37 cellular contexts compared by ENCODE assay signal in genomic region chr6:109874621-109875020, GRCh38.
"Had no signal": no experiment of that assay in that cellular context is flagged by ENCODE, and none has a peak within 500 bp of the region (broad histone marks: within the 10 kb centered on the region; RNA-seq: fewer than 3 reads in every experiment).

No MANE protein-coding gene starts in this region.

- H3K36me3 Mint-ChIP-seq: activated CD8-positive, alpha-beta memory T cell treated with anti-CD3 and anti-CD28 coated beads, Interleukin-2, amount 10 ng/mL, durations not matched to agents 7 days and 5 days; activated naive CD4-positive, alpha-beta T cell treated with anti-CD3 and anti-CD28 coated beads, Interleukin-2, amount 10 ng/mL, durations not matched to agents 7 days and 5 days; activated naive CD4-positive, alpha-beta T cell treated with anti-CD3 and anti-CD28 coated beads, Interleukin-2, amount 50 U/mL, for 24 hours; activated naive CD8-positive, alpha-beta T cell; activated naive CD8-positive, alpha-beta T cell treated with anti-CD3 and anti-CD28 coated beads, Interleukin-2, amount 10 ng/mL, durations not matched to agents 7 days and 5 days; brain had no signal

- DNase-seq: activated CD4-positive, alpha-beta memory T cell treated with anti-CD3 and anti-CD28 coated beads, Interleukin-2, amount 10 ng/mL, durations not matched to agents 7 days and 5 days; activated CD4-positive, alpha-beta T cell treated with anti-CD3 and anti-CD28 coated beads for 1 hour; activated CD4-positive, alpha-beta T cell treated with anti-CD3 and anti-CD28 coated beads for 36 hours; activated CD4-positive, alpha-beta T cell treated with anti-CD3 and anti-CD28 coated beads for 48 hours; activated CD4-positive, alpha-beta T cell treated with anti-CD3 and anti-CD28 coated beads, Interleukin-2, amount 10 ng/mL, durations not matched to agents 7 days and 5 days; activated CD4-positive, alpha-beta T cell treated with anti-CD3 and anti-CD28 coated beads, Interleukin-2, amount 50 U/mL, for 48 hours; activated CD4-positive, CD25-positive, alpha-beta regulatory T cell; activated CD8-positive, alpha-beta memory T cell treated with anti-CD3 and anti-CD28 coated beads for 24 hours; activated CD8-positive, alpha-beta memory T cell treated with anti-CD3 and anti-CD28 coated beads, Interleukin-2, amount 10 ng/mL, durations not matched to agents 7 days and 5 days; activated CD8-positive, alpha-beta memory T cell treated with anti-CD3 and anti-CD28 coated beads, Interleukin-2, amount 50 U/mL, for 48 hours; activated CD8-positive, alpha-beta T cell treated with anti-CD3 and anti-CD28 coated beads, Interleukin-2, amount 10 ng/mL, durations not matched to agents 7 days and 5 days; activated effector memory CD4-positive, alpha-beta T cell treated with Interleukin-2 at 50 U/mL for 16 hours; activated gamma-delta T cell; activated naive CD4-positive, alpha-beta T cell treated with anti-CD3 and anti-CD28 coated beads, Interleukin-2, amount 10 ng/mL, durations not matched to agents 7 days and 5 days; activated naive CD4-positive, alpha-beta T cell treated with Interleukin-2 at 50 U/mL for 16 hours; activated naive CD8-positive, alpha-beta T cell treated with anti-CD3 and anti-CD28 coated beads, Interleukin-2, amount 10 ng/mL, durations not matched to agents 7 days and 5 days; activated naive CD8-positive, alpha-beta T cell treated with anti-CD3 and anti-CD28 coated beads, Interleukin-2, amount 50 U/mL, for 24 hours; activated T-cell treated with anti-CD3 and anti-CD28 coated beads, Interleukin-2, amount 50 U/mL, for 24 hours; activated T-cell treated with anti-CD3 and anti-CD28 coated beads, Interleukin-2, amount 50 U/mL, for 48 hours; amygdala; anterior cingulate cortex; central memory CD4-positive, alpha-beta T cell; T-helper 1 cell; T-helper 2 cell; T-helper 9 cell; WERI-Rb-1 had no signal

- ATAC-seq: activated CD4-positive, alpha-beta T cell treated with anti-CD3 and anti-CD28 coated beads for 36 hours; activated CD4-positive, CD25-positive, alpha-beta regulatory T cell treated with anti-CD3 and anti-CD28 coated beads, Interleukin-2, amount 50 U/mL, for 24 hours; activated CD8-positive, alpha-beta memory T cell treated with anti-CD3 and anti-CD28 coated beads, Interleukin-2, amount 10 ng/mL, durations not matched to agents 7 days and 5 days; activated CD8-positive, alpha-beta T cell treated with anti-CD3 and anti-CD28 coated beads, Interleukin-2, amount 10 ng/mL, durations not matched to agents 7 days and 5 days; activated naive CD8-positive, alpha-beta T cell treated with anti-CD3 and anti-CD28 coated beads, Interleukin-2, amount 50 U/mL, for 24 hours; WTC11 had no signal

- H3K4me3 Mint-ChIP-seq: activated CD4-positive, alpha-beta memory T cell treated with anti-CD3 and anti-CD28 coated beads, Interleukin-2, amount 10 ng/mL, durations not matched to agents 7 days and 5 days; activated CD4-positive, alpha-beta T cell treated with anti-CD3 and anti-CD28 coated beads for 36 hours; activated CD4-positive, alpha-beta T cell treated with anti-CD3 and anti-CD28 coated beads, Interleukin-2, amount 10 ng/mL, durations not matched to agents 7 days and 5 days; activated CD8-positive, alpha-beta memory T cell treated with anti-CD3 and anti-CD28 coated beads, Interleukin-2, amount 10 ng/mL, durations not matched to agents 7 days and 5 days; activated CD8-positive, alpha-beta T cell treated with anti-CD3 and anti-CD28 coated beads, Interleukin-2, amount 10 ng/mL, durations not matched to agents 7 days and 5 days; activated naive CD4-positive, alpha-beta T cell treated with anti-CD3 and anti-CD28 coated beads, Interleukin-2, amount 10 ng/mL, durations not matched to agents 7 days and 5 days; activated naive CD4-positive, alpha-beta T cell treated with anti-CD3 and anti-CD28 coated beads, Interleukin-2, amount 50 U/mL, for 24 hours; activated naive CD8-positive, alpha-beta T cell; activated naive CD8-positive, alpha-beta T cell treated with anti-CD3 and anti-CD28 coated beads, Interleukin-2, amount 10 ng/mL, durations not matched to agents 7 days and 5 days; activated naive CD8-positive, alpha-beta T cell treated with anti-CD3 and anti-CD28 coated beads, Interleukin-2, amount 50 U/mL, for 24 hours; activated T-cell treated with anti-CD3 and anti-CD28 coated beads, Interleukin-2, amount 50 U/mL, for 24 hours; brain; T-helper 1 cell treated with Interleukin-12 subunit alpha and Interleukin-12 subunit beta and Interleukin-4 antibody, amounts not matched to agents 30 μg/mL and 1 μg/mL, for 36 hours; T-helper 2 cell treated with Interferon-gamma antibody and Interleukin-4, amounts not matched to agents 5 μg/mL and 100 μg/mL, for 36 hours; WTC11 had no signal

- H3K27ac ChIP-seq: ascending aorta, cardiac muscle cell, WERI-Rb-1 had no signal

- H3K9me3 Mint-ChIP-seq: activated CD4-positive, alpha-beta memory T cell treated with anti-CD3 and anti-CD28 coated beads, Interleukin-2, amount 10 ng/mL, durations not matched to agents 7 days and 5 days; activated CD4-positive, alpha-beta T cell treated with anti-CD3 and anti-CD28 coated beads, Interleukin-2, amount 10 ng/mL, durations not matched to agents 7 days and 5 days; activated naive CD4-positive, alpha-beta T cell treated with anti-CD3 and anti-CD28 coated beads, Interleukin-2, amount 10 ng/mL, durations not matched to agents 7 days and 5 days; activated naive CD4-positive, alpha-beta T cell treated with anti-CD3 and anti-CD28 coated beads, Interleukin-2, amount 50 U/mL, for 24 hours; activated naive CD8-positive, alpha-beta T cell treated with anti-CD3 and anti-CD28 coated beads, Interleukin-2, amount 10 ng/mL, durations not matched to agents 7 days and 5 days; activated naive CD8-positive, alpha-beta T cell treated with anti-CD3 and anti-CD28 coated beads, Interleukin-2, amount 50 U/mL, for 24 hours; activated T-cell treated with anti-CD3 and anti-CD28 coated beads, Interleukin-2, amount 50 U/mL, for 24 hours; activated T-helper 2 cell treated with anti-CD3 and anti-CD28 coated beads, Interferon-gamma antibody, Interleukin-2, Interleukin-4, amounts not matched to agents 10 μg/mL and 5 μg/mL and 100 μg/mL, durations not matched to agents 14 hours and 24 hours and 36 hours; T-helper 1 cell treated with Interleukin-12 subunit alpha and Interleukin-12 subunit beta and Interleukin-4 antibody, amounts not matched to agents 30 μg/mL and 1 μg/mL, for 36 hours; T-helper 2 cell treated with Interferon-gamma antibody and Interleukin-4, amounts not matched to agents 5 μg/mL and 100 μg/mL, for 36 hours had no signal

- H3K4me1 ChIP-seq: ascending aorta had no signal

- H3K27me3 ChIP-seq: ascending aorta, cardiac muscle cell had no signal

- FAIRE-seq: bronchial epithelial cell had no signal

- H3K4me1 Mint-ChIP-seq: activated CD4-positive, alpha-beta T cell treated with anti-CD3 and anti-CD28 coated beads for 36 hours; activated CD4-positive, alpha-beta T cell treated with anti-CD3 and anti-CD28 coated beads, Interleukin-2, amount 10 ng/mL, durations not matched to agents 7 days and 5 days; activated CD8-positive, alpha-beta memory T cell treated with anti-CD3 and anti-CD28 coated beads, Interleukin-2, amount 10 ng/mL, durations not matched to agents 7 days and 5 days; activated naive CD4-positive, alpha-beta T cell treated with anti-CD3 and anti-CD28 coated beads, Interleukin-2, amount 10 ng/mL, durations not matched to agents 7 days and 5 days; activated naive CD4-positive, alpha-beta T cell treated with anti-CD3 and anti-CD28 coated beads, Interleukin-2, amount 50 U/mL, for 24 hours; activated naive CD8-positive, alpha-beta T cell treated with anti-CD3 and anti-CD28 coated beads, Interleukin-2, amount 10 ng/mL, durations not matched to agents 7 days and 5 days had no signal

- H3K27ac Mint-ChIP-seq: activated CD4-positive, alpha-beta memory T cell treated with anti-CD3 and anti-CD28 coated beads, Interleukin-2, amount 10 ng/mL, durations not matched to agents 7 days and 5 days; activated CD4-positive, alpha-beta T cell treated with anti-CD3 and anti-CD28 coated beads for 36 hours; activated CD4-positive, alpha-beta T cell treated with anti-CD3 and anti-CD28 coated beads, Interleukin-2, amount 10 ng/mL, durations not matched to agents 7 days and 5 days; activated CD8-positive, alpha-beta memory T cell treated with anti-CD3 and anti-CD28 coated beads, Interleukin-2, amount 10 ng/mL, durations not matched to agents 7 days and 5 days; activated CD8-positive, alpha-beta T cell treated with anti-CD3 and anti-CD28 coated beads, Interleukin-2, amount 10 ng/mL, durations not matched to agents 7 days and 5 days; activated naive CD4-positive, alpha-beta T cell treated with anti-CD3 and anti-CD28 coated beads, Interleukin-2, amount 10 ng/mL, durations not matched to agents 7 days and 5 days; activated naive CD4-positive, alpha-beta T cell treated with anti-CD3 and anti-CD28 coated beads, Interleukin-2, amount 50 U/mL, for 24 hours; activated naive CD8-positive, alpha-beta T cell; activated naive CD8-positive, alpha-beta T cell treated with anti-CD3 and anti-CD28 coated beads, Interleukin-2, amount 10 ng/mL, durations not matched to agents 7 days and 5 days; activated naive CD8-positive, alpha-beta T cell treated with anti-CD3 and anti-CD28 coated beads, Interleukin-2, amount 50 U/mL, for 24 hours; activated T-cell treated with anti-CD3 and anti-CD28 coated beads, Interleukin-2, amount 50 U/mL, for 24 hours; activated T-helper 2 cell treated with anti-CD3 and anti-CD28 coated beads, Interferon-gamma antibody, Interleukin-2, Interleukin-4, amounts not matched to agents 10 μg/mL and 5 μg/mL and 100 μg/mL, durations not matched to agents 14 hours and 24 hours and 36 hours; T-helper 1 cell treated with Interleukin-12 subunit alpha and Interleukin-12 subunit beta and Interleukin-4 antibody, amounts not matched to agents 30 μg/mL and 1 μg/mL, for 36 hours; T-helper 2 cell treated with Interferon-gamma antibody and Interleukin-4, amounts not matched to agents 5 μg/mL and 100 μg/mL, for 36 hours had no signal

- H3K9me3 ChIP-seq: ascending aorta had no signal

- H3K36me3 ChIP-seq: ascending aorta, cardiac muscle cell, WERI-Rb-1 had no signal

- H3K4me3 ChIP-seq: ascending aorta, cardiac muscle cell had no signal

- H3K27me3 Mint-ChIP-seq: activated naive CD8-positive, alpha-beta T cell treated with anti-CD3 and anti-CD28 coated beads, Interleukin-2, amount 50 U/mL, for 24 hours had no signal
